In genomic region chr6:26553739-26554668, GRCh38 we compare ENCODE assay signal across 1 cellular context.
TF ChIP-seq lines count a peak whose summit lies in the region.

No MANE protein-coding gene starts in this region.

TF ChIP-seq in HepG2, 621 proteins besides CTCF, POLR2A, EP300 and RAD21 (continued from another document and continues in another):
- TF ChIP-seq ZNF142 (CRISPR knock-in tag; IDR thresholded peaks at IDR 0.05) (peak; percentile 54; the same call in 1 of the 2 replicates), RFX5 (IDR thresholded peaks at IDR 0.05; ENCODE audit: low read depth, low read length) (no peak), MXD4 (CRISPR knock-in tag; IDR thresholded peaks at IDR 0.05) (no peak; the same call in 1 of the 2 replicates), ZMYM3 (CRISPR knock-in tag; IDR thresholded peaks at IDR 0.05) (0 out of 2 replicates have a peak, but pooled peaks have one; percentile 44), ZNF629 (CRISPR knock-in tag; conservative IDR thresholded peaks at IDR 0.05) (peak; percentile 52), ASH2L (IDR thresholded peaks at IDR 0.05; ENCODE audit: insufficient read length, low read depth, low read length) (peak; percentile 90), ZC3H4 (CRISPR knock-in tag; IDR thresholded peaks at IDR 0.05; ENCODE audit: borderline replicate concordance) (no peak), TGIF2 (CRISPR knock-in tag; IDR thresholded peaks at IDR 0.05) (no peak), ZBTB26 (CRISPR knock-in tag; IDR thresholded peaks at IDR 0.05; ENCODE audit: borderline replicate concordance) (peak; percentile 47; the same call in 1 of the 2 replicates), SP1 (IDR thresholded peaks at IDR 0.05) (no peak), SP1 (CRISPR knock-in tag; IDR thresholded peaks at IDR 0.05) (no peak), GPN1 (CRISPR knock-in tag; IDR thresholded peaks at IDR 0.05; ENCODE audit: borderline replicate concordance) (no peak), ZNF260 (CRISPR knock-in tag; IDR thresholded peaks at IDR 0.05; ENCODE audit: borderline replicate concordance, low read depth) (no peak), ZNF124 (CRISPR knock-in tag; IDR thresholded peaks at IDR 0.05) (peak; percentile 88; the same call in 1 of the 2 replicates), ZNF121 (CRISPR knock-in tag; IDR thresholded peaks at IDR 0.05) (0 out of 2 replicates have a peak, but pooled peaks have one; percentile 4), ZNF770 (CRISPR knock-in tag; IDR thresholded peaks at IDR 0.05) (peak; percentile 16; the same call in 1 of the 2 replicates), ZNF331 (CRISPR knock-in tag; IDR thresholded peaks at IDR 0.05) (peak; percentile 78), POGZ (CRISPR knock-in tag; IDR thresholded peaks at IDR 0.05) (no peak), SAP130 (CRISPR knock-in tag; IDR thresholded peaks at IDR 0.05; ENCODE audit: low read depth) (peak; percentile 8), PATZ1 (CRISPR knock-in tag; IDR thresholded peaks at IDR 0.05) (0 out of 2 replicates have a peak, but pooled peaks have one; percentile 17), ZNF746 (CRISPR knock-in tag; IDR thresholded peaks at IDR 0.05) (no peak; the same call in 1 of the 2 replicates), XBP1 (CRISPR knock-in tag; IDR thresholded peaks at IDR 0.05) (no peak), GATA4 (IDR thresholded peaks at IDR 0.05; ENCODE audit: borderline replicate concordance, low read depth) (0 out of 2 replicates have a peak, but pooled peaks have one; percentile 22), ZBED4 (CRISPR knock-in tag; IDR thresholded peaks at IDR 0.05; ENCODE audit: borderline replicate concordance) (peak; percentile 65; the same call in 1 of the 2 replicates), PHF21A (CRISPR knock-in tag; IDR thresholded peaks at IDR 0.05) (peak; percentile 37; the same call in 1 of the 2 replicates), MATR3 (CRISPR knock-in tag; IDR thresholded peaks at IDR 0.05) (no peak), REPIN1 (CRISPR knock-in tag; IDR thresholded peaks at IDR 0.05; ENCODE audit: borderline replicate concordance, low read depth) (peak; percentile 54; the same call in 1 of the 2 replicates), KLF13 (CRISPR knock-in tag; IDR thresholded peaks at IDR 0.05) (no peak), ZNF879 (CRISPR knock-in tag; IDR thresholded peaks at IDR 0.05) (0 out of 2 replicates have a peak, but pooled peaks have one; percentile 26), GATAD2A (CRISPR knock-in tag; IDR thresholded peaks at IDR 0.05) (peak; percentile 83), SIN3B (IDR thresholded peaks at IDR 0.05; ENCODE audit: low read length) (no peak; the same call in 1 of the 2 replicates), RFXAP (CRISPR knock-in tag; IDR thresholded peaks at IDR 0.05; ENCODE audit: borderline replicate concordance) (peak; percentile 78; the same call in 1 of the 2 replicates), LBX2 (CRISPR knock-in tag; IDR thresholded peaks at IDR 0.05; ENCODE audit: borderline replicate concordance) (no peak), ZNF335 (CRISPR knock-in tag; IDR thresholded peaks at IDR 0.05) (no peak), MBD4 (IDR thresholded peaks at IDR 0.05; ENCODE audit: borderline replicate concordance, low read length) (peak; percentile 33; the same call in 1 of the 2 replicates), RNF219 (CRISPR knock-in tag; IDR thresholded peaks at IDR 0.05) (0 out of 2 replicates have a peak, but pooled peaks have one; percentile 49), PBX2 (CRISPR knock-in tag; IDR thresholded peaks at IDR 0.05) (no peak), ZNF557 (CRISPR knock-in tag; IDR thresholded peaks at IDR 0.05) (0 out of 2 replicates have a peak, but pooled peaks have one; percentile 35), ZNF563 (CRISPR knock-in tag; IDR thresholded peaks at IDR 0.05) (no peak), STAT5B (CRISPR knock-in tag; IDR thresholded peaks at IDR 0.05) (0 out of 2 replicates have a peak, but pooled peaks have one; percentile 49), MAF1 (CRISPR knock-in tag; IDR thresholded peaks at IDR 0.05; ENCODE audit: borderline replicate concordance) (peak; percentile 99), ZNF747 (CRISPR knock-in tag; IDR thresholded peaks at IDR 0.05; ENCODE audit: borderline replicate concordance) (0 out of 2 replicates have a peak, but pooled peaks have one; percentile 15), SNAPC2 (CRISPR knock-in tag; IDR thresholded peaks at IDR 0.05) (peak; percentile 48; the same call in 1 of the 2 replicates), FOXO1 (CRISPR knock-in tag; IDR thresholded peaks at IDR 0.05) (peak; percentile 61; the same call in 1 of the 2 replicates), IRF2 (CRISPR knock-in tag; IDR thresholded peaks at IDR 0.05) (0 out of 2 replicates have a peak, but pooled peaks have one; percentile 48), HNRNPLL (IDR thresholded peaks at IDR 0.05; ENCODE audit: low read depth, low read length, poor library complexity, severe bottlenecking) (peak; percentile 57)
